Comparison of ENCODE assay signal across 1 cellular context in the genomic region with DNA sequence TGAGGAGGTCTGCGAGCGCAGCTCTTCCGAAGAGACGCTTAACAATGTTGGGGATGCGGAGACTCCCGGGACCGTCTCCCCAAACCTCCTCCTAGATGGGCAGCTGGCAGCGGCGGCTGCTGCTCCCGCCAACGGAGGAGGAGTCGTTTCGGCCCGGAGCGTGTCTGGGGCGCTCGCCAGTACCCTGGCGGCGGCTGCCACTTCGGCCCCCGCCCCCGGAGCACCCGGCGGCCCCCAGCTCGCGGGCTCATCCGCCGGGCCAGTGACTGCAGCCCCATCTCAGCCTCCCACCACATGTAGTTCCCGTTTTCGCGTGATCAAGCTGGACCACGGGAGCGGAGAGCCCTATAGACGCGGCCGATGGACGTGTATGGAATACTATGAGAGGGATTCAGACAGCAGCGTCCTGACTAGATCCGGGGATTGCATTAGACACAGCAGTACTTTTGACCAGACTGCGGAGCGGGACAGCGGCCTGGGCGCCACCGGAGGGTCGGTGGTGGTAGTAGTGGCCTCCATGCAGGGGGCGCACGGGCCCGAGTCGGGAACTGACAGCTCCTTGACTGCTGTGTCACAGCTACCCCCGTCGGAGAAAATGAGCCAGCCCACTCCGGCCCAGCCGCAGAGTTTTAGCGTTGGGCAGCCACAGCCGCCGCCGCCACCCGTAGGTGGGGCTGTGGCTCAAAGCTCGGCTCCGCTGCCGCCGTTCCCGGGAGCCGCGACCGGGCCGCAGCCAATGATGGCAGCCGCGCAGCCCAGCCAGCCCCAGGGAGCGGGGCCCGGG.
A peak's percentile ranks its signal among the peaks of the same experiment; 100 is the strongest.
TF ChIP-seq lines count a peak whose summit lies in the region.

No MANE protein-coding gene starts in this region.

TF ChIP-seq in WTC11, 78 proteins besides CTCF, POLR2A, EP300 and RAD21 (continued from another document):
- TF ChIP-seq, protein P1, sequence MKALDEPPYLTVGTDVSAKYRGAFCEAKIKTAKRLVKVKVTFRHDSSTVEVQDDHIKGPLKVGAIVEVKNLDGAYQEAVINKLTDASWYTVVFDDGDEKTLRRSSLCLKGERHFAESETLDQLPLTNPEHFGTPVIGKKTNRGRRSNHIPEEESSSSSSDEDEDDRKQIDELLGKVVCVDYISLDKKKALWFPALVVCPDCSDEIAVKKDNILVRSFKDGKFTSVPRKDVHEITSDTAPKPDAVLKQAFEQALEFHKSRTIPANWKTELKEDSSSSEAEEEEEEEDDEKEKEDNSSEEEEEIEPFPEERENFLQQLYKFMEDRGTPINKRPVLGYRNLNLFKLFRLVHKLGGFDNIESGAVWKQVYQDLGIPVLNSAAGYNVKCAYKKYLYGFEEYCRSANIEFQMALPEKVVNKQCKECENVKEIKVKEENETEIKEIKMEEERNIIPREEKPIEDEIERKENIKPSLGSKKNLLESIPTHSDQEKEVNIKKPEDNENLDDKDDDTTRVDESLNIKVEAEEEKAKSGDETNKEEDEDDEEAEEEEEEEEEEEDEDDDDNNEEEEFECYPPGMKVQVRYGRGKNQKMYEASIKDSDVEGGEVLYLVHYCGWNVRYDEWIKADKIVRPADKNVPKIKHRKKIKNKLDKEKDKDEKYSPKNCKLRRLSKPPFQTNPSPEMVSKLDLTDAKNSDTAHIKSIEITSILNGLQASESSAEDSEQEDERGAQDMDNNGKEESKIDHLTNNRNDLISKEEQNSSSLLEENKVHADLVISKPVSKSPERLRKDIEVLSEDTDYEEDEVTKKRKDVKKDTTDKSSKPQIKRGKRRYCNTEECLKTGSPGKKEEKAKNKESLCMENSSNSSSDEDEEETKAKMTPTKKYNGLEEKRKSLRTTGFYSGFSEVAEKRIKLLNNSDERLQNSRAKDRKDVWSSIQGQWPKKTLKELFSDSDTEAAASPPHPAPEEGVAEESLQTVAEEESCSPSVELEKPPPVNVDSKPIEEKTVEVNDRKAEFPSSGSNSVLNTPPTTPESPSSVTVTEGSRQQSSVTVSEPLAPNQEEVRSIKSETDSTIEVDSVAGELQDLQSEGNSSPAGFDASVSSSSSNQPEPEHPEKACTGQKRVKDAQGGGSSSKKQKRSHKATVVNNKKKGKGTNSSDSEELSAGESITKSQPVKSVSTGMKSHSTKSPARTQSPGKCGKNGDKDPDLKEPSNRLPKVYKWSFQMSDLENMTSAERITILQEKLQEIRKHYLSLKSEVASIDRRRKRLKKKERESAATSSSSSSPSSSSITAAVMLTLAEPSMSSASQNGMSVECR (CRISPR knock-in tag; IDR thresholded peaks at IDR 0.05; ENCODE audit: borderline replicate concordance), result peak; percentile 45; the same call in 1 of the 2 replicates
- 0 out of 2 replicates have a peak, but pooled peaks have one; percentile 28 for TF ChIP-seq KAT7 (CRISPR knock-in tag; IDR thresholded peaks at IDR 0.05; ENCODE audit: borderline replicate concordance)
- no peak for TF ChIP-seq SMAD4 (CRISPR knock-in tag; IDR thresholded peaks at IDR 0.05)
- TF ChIP-seq, protein P2, sequence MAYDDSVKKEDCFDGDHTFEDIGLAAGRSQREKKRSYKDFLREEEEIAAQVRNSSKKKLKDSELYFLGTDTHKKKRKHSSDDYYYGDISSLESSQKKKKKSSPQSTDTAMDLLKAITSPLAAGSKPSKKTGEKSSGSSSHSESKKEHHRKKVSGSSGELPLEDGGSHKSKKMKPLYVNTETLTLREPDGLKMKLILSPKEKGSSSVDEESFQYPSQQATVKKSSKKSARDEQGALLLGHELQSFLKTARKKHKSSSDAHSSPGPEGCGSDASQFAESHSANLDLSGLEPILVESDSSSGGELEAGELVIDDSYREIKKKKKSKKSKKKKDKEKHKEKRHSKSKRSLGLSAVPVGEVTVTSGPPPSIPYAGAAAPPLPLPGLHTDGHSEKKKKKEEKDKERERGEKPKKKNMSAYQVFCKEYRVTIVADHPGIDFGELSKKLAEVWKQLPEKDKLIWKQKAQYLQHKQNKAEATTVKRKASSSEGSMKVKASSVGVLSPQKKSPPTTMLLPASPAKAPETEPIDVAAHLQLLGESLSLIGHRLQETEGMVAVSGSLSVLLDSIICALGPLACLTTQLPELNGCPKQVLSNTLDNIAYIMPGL (CRISPR knock-in tag; IDR thresholded peaks at IDR 0.05), result peak; percentile 63; the same call in 1 of the 2 replicates
- peak; percentile 35; the same call in 1 of the 2 replicates for TF ChIP-seq MYBL2 (CRISPR knock-in tag; IDR thresholded peaks at IDR 0.05)
- TF ChIP-seq, protein P3, sequence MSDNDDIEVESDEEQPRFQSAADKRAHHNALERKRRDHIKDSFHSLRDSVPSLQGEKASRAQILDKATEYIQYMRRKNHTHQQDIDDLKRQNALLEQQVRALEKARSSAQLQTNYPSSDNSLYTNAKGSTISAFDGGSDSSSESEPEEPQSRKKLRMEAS (CRISPR knock-in tag; IDR thresholded peaks at IDR 0.05), result 0 out of 2 replicates have a peak, but pooled peaks have one; percentile 56
- 0 out of 2 replicates have a peak, but pooled peaks have one; percentile 9 for TF ChIP-seq ZNF317 (CRISPR knock-in tag; IDR thresholded peaks at IDR 0.05; ENCODE audit: borderline replicate concordance, low read depth)
TF ChIP-seq in WTC11: peak in this region for 9.
